Comparison of ENCODE assay signal across 1 cellular context in the genomic region with DNA sequence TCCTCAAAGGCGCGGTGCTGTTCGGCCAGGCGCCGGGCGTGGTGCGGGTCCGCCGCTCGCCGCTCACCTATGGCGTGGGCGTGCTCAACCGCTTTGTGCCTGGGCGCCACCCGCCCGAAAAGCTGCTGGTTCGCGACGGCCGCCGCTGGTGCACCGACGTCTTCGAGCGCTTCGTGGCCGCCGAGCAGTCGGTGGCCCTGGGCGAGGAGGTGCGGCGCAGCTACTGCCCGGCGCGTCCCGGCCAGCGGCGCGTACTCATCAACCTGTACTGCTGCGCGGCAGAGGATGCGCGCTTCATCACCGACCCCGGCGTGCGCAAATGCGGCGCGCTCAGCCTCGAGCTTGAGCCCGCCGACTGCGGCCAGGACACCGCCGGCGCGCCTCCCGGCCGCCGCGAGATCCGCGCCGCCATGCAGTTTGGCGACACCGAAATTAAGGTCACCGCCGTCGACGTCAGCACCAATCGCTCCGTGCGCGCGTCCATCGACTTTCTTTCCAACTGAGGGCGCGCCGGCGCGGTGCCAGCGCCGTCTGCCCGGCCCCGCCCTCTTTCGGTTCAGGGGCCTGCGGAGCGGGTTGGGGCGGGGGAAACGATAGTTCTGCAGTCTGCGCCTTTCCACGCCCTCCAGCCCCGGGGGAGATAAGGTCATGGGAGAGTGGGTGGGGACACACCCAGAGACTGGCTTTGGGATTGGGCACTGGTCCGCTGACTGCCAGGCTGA.
TF ChIP-seq lines count a peak whose summit lies in the region.

No MANE protein-coding gene starts in this region.

TF ChIP-seq in HepG2, 621 proteins besides CTCF, POLR2A, EP300 and RAD21:
- TF ChIP-seq POLR2G (IDR thresholded peaks at IDR 0.05; ENCODE audit: low read depth, low read length) (0 out of 2 replicates have a peak, but pooled peaks have one; percentile 8), ZNF768 (CRISPR knock-in tag; IDR thresholded peaks at IDR 0.05) (0 out of 2 replicates have a peak, but pooled peaks have one; percentile 13), ZC3H4 (CRISPR knock-in tag; IDR thresholded peaks at IDR 0.05; ENCODE audit: borderline replicate concordance) (no peak), SRF (IDR thresholded peaks at IDR 0.05; ENCODE audit: low read depth, low read length) (no peak), RBFOX2 (IDR thresholded peaks at IDR 0.05; ENCODE audit: low read depth, low read length) (0 out of 2 replicates have a peak, but pooled peaks have one; percentile 23), HNRNPUL1 (IDR thresholded peaks at IDR 0.05; ENCODE audit: low read depth, low read length) (no peak), DNMT1 (CRISPR knock-in tag; IDR thresholded peaks at IDR 0.05) (peak; percentile 84; the same call in 1 of the 2 replicates), TEAD2 (CRISPR knock-in tag; IDR thresholded peaks at IDR 0.05) (no peak), HOXA3 (CRISPR knock-in tag; IDR thresholded peaks at IDR 0.05) (0 out of 2 replicates have a peak, but pooled peaks have one; percentile 27), AGO2 (optimal IDR thresholded peaks at IDR 0.05; ENCODE audit: low read depth, low read length) (peak; percentile 82), PHF5A (CRISPR knock-in tag; IDR thresholded peaks at IDR 0.05; ENCODE audit: low read depth, unreplicated experiment) (no peak), PHF20 (CRISPR knock-in tag; IDR thresholded peaks at IDR 0.05) (no peak), ZSCAN30 (CRISPR knock-in tag; IDR thresholded peaks at IDR 0.05) (no peak), FOXP1 (IDR thresholded peaks at IDR 0.05) (no peak), FOXP1 (CRISPR knock-in tag; IDR thresholded peaks at IDR 0.05) (no peak), ZNF660 (CRISPR knock-in tag; IDR thresholded peaks at IDR 0.05; ENCODE audit: borderline replicate concordance, low read depth) (no peak), TCF7 (IDR thresholded peaks at IDR 0.05; ENCODE audit: low read depth) (no peak)
- TF ChIP-seq, protein P1, sequence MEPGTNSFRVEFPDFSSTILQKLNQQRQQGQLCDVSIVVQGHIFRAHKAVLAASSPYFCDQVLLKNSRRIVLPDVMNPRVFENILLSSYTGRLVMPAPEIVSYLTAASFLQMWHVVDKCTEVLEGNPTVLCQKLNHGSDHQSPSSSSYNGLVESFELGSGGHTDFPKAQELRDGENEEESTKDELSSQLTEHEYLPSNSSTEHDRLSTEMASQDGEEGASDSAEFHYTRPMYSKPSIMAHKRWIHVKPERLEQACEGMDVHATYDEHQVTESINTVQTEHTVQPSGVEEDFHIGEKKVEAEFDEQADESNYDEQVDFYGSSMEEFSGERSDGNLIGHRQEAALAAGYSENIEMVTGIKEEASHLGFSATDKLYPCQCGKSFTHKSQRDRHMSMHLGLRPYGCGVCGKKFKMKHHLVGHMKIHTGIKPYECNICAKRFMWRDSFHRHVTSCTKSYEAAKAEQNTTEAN (CRISPR knock-in tag; conservative IDR thresholded peaks at IDR 0.05), result no peak
- TF ChIP-seq, protein P2, sequence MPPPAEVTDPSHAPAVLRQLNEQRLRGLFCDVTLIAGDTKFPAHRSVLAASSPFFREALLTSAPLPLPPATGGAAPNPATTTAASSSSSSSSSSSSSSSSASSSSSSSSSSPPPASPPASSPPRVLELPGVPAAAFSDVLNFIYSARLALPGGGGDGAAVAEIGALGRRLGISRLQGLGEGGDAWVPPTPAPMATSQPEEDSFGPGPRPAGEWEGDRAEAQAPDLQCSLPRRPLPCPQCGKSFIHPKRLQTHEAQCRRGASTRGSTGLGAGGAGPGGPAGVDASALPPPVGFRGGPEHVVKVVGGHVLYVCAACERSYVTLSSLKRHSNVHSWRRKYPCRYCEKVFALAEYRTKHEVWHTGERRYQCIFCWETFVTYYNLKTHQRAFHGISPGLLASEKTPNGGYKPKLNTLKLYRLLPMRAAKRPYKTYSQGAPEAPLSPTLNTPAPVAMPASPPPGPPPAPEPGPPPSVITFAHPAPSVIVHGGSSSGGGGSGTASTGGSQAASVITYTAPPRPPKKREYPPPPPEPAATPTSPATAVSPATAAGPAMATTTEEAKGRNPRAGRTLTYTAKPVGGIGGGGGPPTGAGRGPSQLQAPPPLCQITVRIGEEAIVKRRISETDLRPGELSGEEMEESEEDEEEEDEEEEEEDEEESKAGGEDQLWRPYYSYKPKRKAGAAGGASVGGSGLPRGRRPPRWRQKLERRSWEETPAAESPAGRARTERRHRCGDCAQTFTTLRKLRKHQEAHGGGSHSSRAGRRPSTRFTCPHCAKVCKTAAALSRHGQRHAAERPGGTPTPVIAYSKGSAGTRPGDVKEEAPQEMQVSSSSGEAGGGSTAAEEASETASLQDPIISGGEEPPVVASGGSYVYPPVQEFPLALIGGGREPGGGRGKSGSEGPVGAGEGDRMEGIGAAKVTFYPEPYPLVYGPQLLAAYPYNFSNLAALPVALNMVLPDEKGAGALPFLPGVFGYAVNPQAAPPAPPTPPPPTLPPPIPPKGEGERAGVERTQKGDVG (CRISPR knock-in tag; IDR thresholded peaks at IDR 0.05; ENCODE audit: borderline replicate concordance), result no peak
- TF ChIP-seq, protein P3, sequence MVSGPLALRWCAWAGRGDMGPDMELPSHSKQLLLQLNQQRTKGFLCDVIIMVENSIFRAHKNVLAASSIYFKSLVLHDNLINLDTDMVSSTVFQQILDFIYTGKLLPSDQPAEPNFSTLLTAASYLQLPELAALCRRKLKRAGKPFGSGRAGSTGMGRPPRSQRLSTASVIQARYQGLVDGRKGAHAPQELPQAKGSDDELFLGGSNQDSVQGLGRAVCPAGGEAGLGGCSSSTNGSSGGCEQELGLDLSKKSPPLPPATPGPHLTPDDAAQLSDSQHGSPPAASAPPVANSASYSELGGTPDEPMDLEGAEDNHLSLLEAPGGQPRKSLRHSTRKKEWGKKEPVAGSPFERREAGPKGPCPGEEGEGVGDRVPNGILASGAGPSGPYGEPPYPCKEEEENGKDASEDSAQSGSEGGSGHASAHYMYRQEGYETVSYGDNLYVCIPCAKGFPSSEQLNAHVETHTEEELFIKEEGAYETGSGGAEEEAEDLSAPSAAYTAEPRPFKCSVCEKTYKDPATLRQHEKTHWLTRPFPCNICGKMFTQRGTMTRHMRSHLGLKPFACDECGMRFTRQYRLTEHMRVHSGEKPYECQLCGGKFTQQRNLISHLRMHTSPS (CRISPR knock-in tag; IDR thresholded peaks at IDR 0.05; ENCODE audit: low read depth), result no peak
- TF ChIP-seq, protein P4, sequence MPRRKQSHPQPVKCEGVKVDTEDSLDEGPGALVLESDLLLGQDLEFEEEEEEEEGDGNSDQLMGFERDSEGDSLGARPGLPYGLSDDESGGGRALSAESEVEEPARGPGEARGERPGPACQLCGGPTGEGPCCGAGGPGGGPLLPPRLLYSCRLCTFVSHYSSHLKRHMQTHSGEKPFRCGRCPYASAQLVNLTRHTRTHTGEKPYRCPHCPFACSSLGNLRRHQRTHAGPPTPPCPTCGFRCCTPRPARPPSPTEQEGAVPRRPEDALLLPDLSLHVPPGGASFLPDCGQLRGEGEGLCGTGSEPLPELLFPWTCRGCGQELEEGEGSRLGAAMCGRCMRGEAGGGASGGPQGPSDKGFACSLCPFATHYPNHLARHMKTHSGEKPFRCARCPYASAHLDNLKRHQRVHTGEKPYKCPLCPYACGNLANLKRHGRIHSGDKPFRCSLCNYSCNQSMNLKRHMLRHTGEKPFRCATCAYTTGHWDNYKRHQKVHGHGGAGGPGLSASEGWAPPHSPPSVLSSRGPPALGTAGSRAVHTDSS (CRISPR knock-in tag; conservative IDR thresholded peaks at IDR 0.05), result no peak
- TF ChIP-seq, protein P5, sequence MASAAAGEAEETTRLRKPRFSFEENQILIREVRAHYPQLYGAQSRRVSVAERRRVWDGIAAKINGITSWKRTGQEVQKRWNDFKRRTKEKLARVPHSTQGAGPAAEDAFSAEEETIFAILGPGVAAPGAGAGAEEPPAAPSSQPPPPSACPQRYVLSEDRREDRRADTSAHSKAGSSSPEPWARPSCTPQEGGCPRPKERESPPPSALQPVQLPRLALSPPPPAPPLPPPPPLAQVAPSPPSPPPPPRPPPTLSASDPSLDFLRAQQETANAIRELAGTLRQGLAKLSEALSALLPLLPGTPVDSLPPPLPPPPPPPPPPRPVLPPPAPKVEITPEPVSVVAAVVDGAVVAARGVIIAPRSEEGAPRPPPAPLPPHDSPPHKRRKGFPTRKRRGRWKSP (CRISPR knock-in tag; IDR thresholded peaks at IDR 0.05), result no peak
- TF ChIP-seq, protein P6, sequence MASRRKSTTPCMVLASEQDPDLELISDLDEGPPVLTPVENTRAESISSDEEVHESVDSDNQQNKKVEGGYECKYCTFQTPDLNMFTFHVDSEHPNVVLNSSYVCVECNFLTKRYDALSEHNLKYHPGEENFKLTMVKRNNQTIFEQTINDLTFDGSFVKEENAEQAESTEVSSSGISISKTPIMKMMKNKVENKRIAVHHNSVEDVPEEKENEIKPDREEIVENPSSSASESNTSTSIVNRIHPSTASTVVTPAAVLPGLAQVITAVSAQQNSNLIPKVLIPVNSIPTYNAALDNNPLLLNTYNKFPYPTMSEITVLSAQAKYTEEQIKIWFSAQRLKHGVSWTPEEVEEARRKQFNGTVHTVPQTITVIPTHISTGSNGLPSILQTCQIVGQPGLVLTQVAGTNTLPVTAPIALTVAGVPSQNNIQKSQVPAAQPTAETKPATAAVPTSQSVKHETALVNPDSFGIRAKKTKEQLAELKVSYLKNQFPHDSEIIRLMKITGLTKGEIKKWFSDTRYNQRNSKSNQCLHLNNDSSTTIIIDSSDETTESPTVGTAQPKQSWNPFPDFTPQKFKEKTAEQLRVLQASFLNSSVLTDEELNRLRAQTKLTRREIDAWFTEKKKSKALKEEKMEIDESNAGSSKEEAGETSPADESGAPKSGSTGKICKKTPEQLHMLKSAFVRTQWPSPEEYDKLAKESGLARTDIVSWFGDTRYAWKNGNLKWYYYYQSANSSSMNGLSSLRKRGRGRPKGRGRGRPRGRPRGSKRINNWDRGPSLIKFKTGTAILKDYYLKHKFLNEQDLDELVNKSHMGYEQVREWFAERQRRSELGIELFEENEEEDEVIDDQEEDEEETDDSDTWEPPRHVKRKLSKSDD (CRISPR knock-in tag; IDR thresholded peaks at IDR 0.05; ENCODE audit: low read depth), result 0 out of 2 replicates have a peak, but pooled peaks have one; percentile 60
TF ChIP-seq in HepG2: peak in this region for 7.
